In the genomic region with DNA sequence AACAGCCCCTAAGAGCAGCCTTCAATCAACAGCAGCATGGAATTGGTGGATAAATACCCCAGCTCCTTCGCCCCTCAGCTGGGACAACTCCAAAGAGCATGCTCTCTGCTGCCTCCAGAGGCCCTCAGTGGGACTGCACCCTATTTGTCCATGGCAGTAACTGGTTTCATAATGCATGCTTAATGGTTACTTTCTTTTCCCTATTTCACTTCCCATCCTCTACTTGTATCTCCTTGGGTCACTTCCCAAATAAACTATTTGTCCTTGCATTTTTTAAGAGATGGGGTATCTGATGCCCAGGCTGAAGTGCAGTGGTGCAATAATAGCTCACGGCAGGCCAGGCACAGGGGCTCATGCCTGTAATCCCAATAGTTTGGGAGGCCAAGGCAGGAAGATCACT, we compare ENCODE assay signal across 8 cellular contexts. TPM values are rescaled to one million over a fixed set of nuclear protein-coding genes. Genes with fewer than 3 reads are reported as not detected.
A peak's percentile ranks its signal among the peaks of the same experiment; 100 is the strongest.
DNase-seq lines count a peak whose midpoint lies in the region; ATAC-seq, FAIRE-seq and TF ChIP-seq lines count a peak whose summit lies in the region.

No MANE protein-coding gene starts in this region.

- TF ChIP-seq CTCF in 22Rv1 (IDR thresholded peaks at IDR 0.05) (peak; percentile 97), GM12874 (IDR thresholded peaks at IDR 0.05; ENCODE audit: insufficient read depth, low read depth, low read length) (peak; percentile 94)

- DNase-seq in RCC 7860 (ENCODE audit: low spot score) = peak; percentile 10
- DNase-seq in Right ventricle myocardium superior = peak; percentile 73
- peak in 2 of 3 donors; percentile 59 to 80 for DNase-seq in stimulated activated CD4-positive, alpha-beta T cell treated with anti-CD3 and anti-CD28 coated beads, Interleukin-12 subunit alpha, Interleukin-12 subunit beta, amount 100 ng/mL, for 48 hours (ENCODE audit: low read depth in 2 of 3, low spot score in 1 of 3)
- DNase-seq in COR-L47 (lab: John Stamatoyannopoulos, UW) = no peak

- no peaks in the 10 kb centered on the region for H3K27me3 Mint-ChIP-seq in activated T-helper 17 cell treated with anti-CD3 and anti-CD28 coated beads, Interleukin-2, amount 50 U/mL, for 72 hours

- peak overlapping the region; percentile 57 for H3K27ac Mint-ChIP-seq in activated T-helper 17 cell treated with anti-CD3 and anti-CD28 coated beads, Interleukin-2, amount 50 U/mL, for 72 hours

- H3K9me3 Mint-ChIP-seq in activated T-helper 17 cell treated with anti-CD3 and anti-CD28 coated beads, Interleukin-2, amount 50 U/mL, for 72 hours = no peaks in the 10 kb centered on the region

- ATAC-seq in activated T-helper 17 cell treated with anti-CD3 and anti-CD28 coated beads, Interleukin-2, amount 50 U/mL, for 72 hours (replicated peaks) = no peak
- peak; percentile 59 for ATAC-seq in Right ventricle myocardium superior (ENCODE audit: poor library complexity)
- ATAC-seq in GM18858 (IDR thresholded peaks at IDR 0.05; ENCODE audit: unreplicated experiment) = no peak

- H3K27ac ChIP-seq in 22Rv1 = no peak overlapping the region

- no peak for FAIRE-seq in RCC 7860 (lab: Jason Lieb, UNC)

- peak overlapping the region; percentile 11 for H3K4me3 Mint-ChIP-seq in activated T-helper 17 cell treated with anti-CD3 and anti-CD28 coated beads, Interleukin-2, amount 50 U/mL, for 72 hours

- no peaks in the 10 kb centered on the region for H3K36me3 Mint-ChIP-seq in activated T-helper 17 cell treated with anti-CD3 and anti-CD28 coated beads, Interleukin-2, amount 50 U/mL, for 72 hours (ENCODE audit: low read depth)

- H3K4me1 Mint-ChIP-seq in activated T-helper 17 cell treated with anti-CD3 and anti-CD28 coated beads, Interleukin-2, amount 50 U/mL, for 72 hours = peaks cover 20% of the 10 kb centered on the region

- intact Hi-C loops in Right ventricle myocardium superior (cut with DNase I) = no loop called here

RNA-seq across cellular contexts. Expression of a gene that starts 13.5 kb away (rescaled TPM):
- 100 to 1,000 TPM; 474 to 660 TPM for total RNA-seq in activated T-helper 17 cell treated with anti-CD3 and anti-CD28 coated beads, Interleukin-2, amount 50 U/mL, for 72 hours
- 74.7 TPM for total RNA-seq in Right ventricle myocardium superior

RNA-seq across cellular contexts. Expression of a gene that starts 48.9 kb away (rescaled TPM):
- total RNA-seq in activated T-helper 17 cell treated with anti-CD3 and anti-CD28 coated beads, Interleukin-2, amount 50 U/mL, for 72 hours = 100 to 1,000 TPM; 140 to 212 TPM
- total RNA-seq in Right ventricle myocardium superior = 16.8 TPM
